ENCODE assay signal across 20 cellular contexts in genomic region chrX:3532571-3532970, GRCh38.
"Had no signal": no experiment of that assay in that cellular context is flagged by ENCODE, and none has a peak within 500 bp of the region (broad histone marks: within the 10 kb centered on the region; RNA-seq: fewer than 3 reads in every experiment).

No MANE protein-coding gene starts in this region.

- FAIRE-seq: frontal cortex, pancreas had no signal

- H3K27ac Mint-ChIP-seq: activated naive CD8-positive, alpha-beta T cell; dendritic cell treated with granulocyte-macrophage colony-stimulating factor and Interleukin-4, amounts not matched to agents 40 ng/mL and 50 ng/mL, for 4 days; effector memory CD8-positive, alpha-beta T cell; immature natural killer cell; naive thymus-derived CD8-positive, alpha-beta T cell; stimulated activated memory B cell treated with anti-CD40 and anti-IgM and Interleukin-4, amounts not matched to agents 10 μg/mL and 1 μg/mL and 100 μg/mL, for 72 hours had no signal

- DNase-seq: activated CD4-positive, alpha-beta T cell treated with anti-CD3 and anti-CD28 coated beads for 1 hour; activated CD4-positive, alpha-beta T cell treated with anti-CD3 and anti-CD28 coated beads, Interleukin-2, amount 50 U/mL, for 4 hours; activated gamma-delta T cell treated with Interleukin-2 at 50 U/mL for 16 hours; effector memory CD8-positive, alpha-beta T cell; heart right ventricle; immature natural killer cell; naive thymus-derived CD8-positive, alpha-beta T cell; pancreas; stimulated activated CD4-positive, alpha-beta T cell treated with anti-CD3 and anti-CD28 coated beads, Interleukin-4, amount 100 ng/mL, for 4 hours; T-helper 2 cell; testis; upper lobe of left lung had no signal

- H3K27me3 ChIP-seq: cardiac muscle cell, heart right ventricle, neutrophil, pancreas, testis, upper lobe of left lung had no signal

- H3K9me3 Mint-ChIP-seq: effector memory CD8-positive, alpha-beta T cell had no signal

- H3K4me3 ChIP-seq: cardiac muscle cell, heart right ventricle, pancreas, testis, upper lobe of left lung had no signal

- H3K27ac ChIP-seq: cardiac muscle cell, heart right ventricle, neutrophil, pancreas, testis, upper lobe of left lung, VCaP had no signal

- H3K4me1 Mint-ChIP-seq: immature natural killer cell; stimulated activated memory B cell treated with anti-CD40 and anti-IgM and Interleukin-4, amounts not matched to agents 10 μg/mL and 1 μg/mL and 100 μg/mL, for 72 hours had no signal

- H3K4me1 ChIP-seq: heart right ventricle, pancreas, testis, upper lobe of left lung had no signal

- ATAC-seq: effector memory CD8-positive, alpha-beta T cell; heart right ventricle; naive thymus-derived CD8-positive, alpha-beta T cell; pancreas; sciatic nerve; stimulated activated memory B cell treated with anti-CD40 and anti-IgM and Interleukin-4, amounts not matched to agents 10 μg/mL and 1 μg/mL and 100 μg/mL, for 72 hours had no signal

- H3K4me3 Mint-ChIP-seq: activated naive CD8-positive, alpha-beta T cell; dendritic cell treated with granulocyte-macrophage colony-stimulating factor and Interleukin-4, amounts not matched to agents 40 ng/mL and 50 ng/mL, for 4 days; effector memory CD8-positive, alpha-beta T cell; immature natural killer cell; naive thymus-derived CD8-positive, alpha-beta T cell; stimulated activated memory B cell treated with anti-CD40 and anti-IgM and Interleukin-4, amounts not matched to agents 10 μg/mL and 1 μg/mL and 100 μg/mL, for 72 hours had no signal

- H3K27me3 Mint-ChIP-seq: dendritic cell treated with granulocyte-macrophage colony-stimulating factor and Interleukin-4, amounts not matched to agents 40 ng/mL and 50 ng/mL, for 4 days had no signal

- H3K9me3 ChIP-seq: neutrophil, pancreas, testis had no signal

- H3K36me3 Mint-ChIP-seq: activated naive CD8-positive, alpha-beta T cell; stimulated activated memory B cell treated with anti-CD40 and anti-IgM and Interleukin-4, amounts not matched to agents 10 μg/mL and 1 μg/mL and 100 μg/mL, for 72 hours had no signal

- H3K36me3 ChIP-seq: cardiac muscle cell, heart right ventricle, neutrophil, pancreas, upper lobe of left lung had no signal
